Comparison of ENCODE assay signal across 23 cellular contexts in the genomic region with DNA sequence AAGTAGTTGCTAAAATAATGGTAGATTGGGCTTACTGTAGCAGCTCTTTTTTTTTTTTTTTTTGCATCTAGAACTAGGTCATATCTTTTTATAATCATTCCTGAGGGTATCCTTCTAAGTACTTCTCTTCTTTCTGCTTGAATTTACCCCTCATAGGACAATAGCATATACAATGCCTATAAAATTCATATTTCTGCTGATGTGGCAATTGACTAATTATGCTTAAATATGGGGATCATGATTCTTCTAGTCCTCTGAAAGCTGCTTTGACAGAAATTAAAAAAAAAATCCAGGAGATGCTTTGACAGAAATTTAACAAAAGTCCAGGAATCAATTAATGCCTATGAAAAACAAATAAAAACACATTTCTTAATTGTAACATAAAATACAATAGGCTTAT.
DNase-seq lines count a peak whose midpoint lies in the region; ATAC-seq, FAIRE-seq and TF ChIP-seq lines count a peak whose summit lies in the region.
"Had no signal": no experiment of that assay in that cellular context is flagged by ENCODE, and none has a peak within 500 bp of the region (broad histone marks: within the 10 kb centered on the region; RNA-seq: fewer than 3 reads in every experiment).

No MANE protein-coding gene starts in this region.

- peaks cover 0 to 14% of the 10 kb centered on the region in 2 experiments for H3K36me3 ChIP-seq in SK-N-SH (replicated peaks in 1 of 2; ENCODE audit: control insufficient read depth in 1 of 2, insufficient read depth in 2 of 2, low read length in 1 of 2)
- H3K36me3 ChIP-seq in K562 (ENCODE audit: control insufficient read depth, insufficient read depth, low read length): no peaks in the 10 kb centered on the region
- H3K36me3 ChIP-seq: BLaER1 treated with 17β-estradiol and CSF1 and Interleukin-3, amounts not matched to agents 10 nM and 100 nM had no signal

- intact Hi-C loops in K562 (cut with micrococcal nuclease): no loop called here

- H3K27ac ChIP-seq in SK-N-SH (ENCODE audit: low read depth in 2 of 2, low read length in 1 of 2) (peak overlapping the region; percentile 76; a peak in 3 of 4 replicates), A549 (no peak overlapping the region), K562 (ENCODE audit: extremely low read depth, low read depth, low read length) (no peak overlapping the region)
- H3K27ac ChIP-seq: 22Rv1; BLaER1 treated with 17β-estradiol and CSF1 and Interleukin-3, amounts not matched to agents 10 nM and 100 nM; C4-2B had no signal

- BruUV-seq in K562 (replicated peaks; lab: Mats Ljungman, UMichigan): no TSS peak

- peaks cover 7% of the 10 kb centered on the region for H3K9me3 Mint-ChIP-seq in HFFc6

- FAIRE-seq in A549 (lab: Jason Lieb, UNC): no peak
- no peak for FAIRE-seq in K562 (lab: Jason Lieb, UNC)
- FAIRE-seq: D721Med, G401.6, GM12891, GM19239 had no signal

- H3K4me3 ChIP-seq in SK-N-SH (ENCODE audit: low read depth in 2 of 2, low read length in 1 of 2) (no peak overlapping the region), A549 (no peak overlapping the region), K562 (no peak overlapping the region)
- H3K4me3 ChIP-seq: BLaER1 treated with 17β-estradiol and CSF1 and Interleukin-3, amounts not matched to agents 10 nM and 100 nM had no signal

- POLR2A ChIA-PET in SK-N-SH (lab: Yijun Ruan, JAX) (no interaction called here), A549 (lab: Yijun Ruan, JAX) (interaction anchor here (0.6 kb wide), 1 partner anchor 197 kb away, joined by 10 read pairs; no protein-coding TSS in a partner anchor), K562 (lab: Yijun Ruan, JAX) (no interaction called here)

- no peak overlapping the region for H3K4me3 Mint-ChIP-seq in HFFc6
- H3K4me3 Mint-ChIP-seq: B cell; CD4-positive, alpha-beta T cell; CD8-positive, alpha-beta T cell had no signal

- H3K9ac ChIP-seq in SK-N-SH: peak overlapping the region; percentile 87; the same call in 1 of the 2 replicates
- H3K9ac ChIP-seq in K562 (ENCODE audit: insufficient read depth in 1 of 2, low read depth in 2 of 2, low read length in 2 of 2): no peak overlapping the region
- H3K9ac ChIP-seq: BLaER1 treated with 17β-estradiol and CSF1 and Interleukin-3, amounts not matched to agents 10 nM and 100 nM had no signal

- peaks cover 50% of the 10 kb centered on the region for H3F3A ChIP-seq in SK-N-SH (replicated peaks; ENCODE audit: insufficient read depth)

- H3K36me3 Mint-ChIP-seq in HFFc6 (ENCODE audit: low read depth): peaks cover 10% of the 10 kb centered on the region
- H3K36me3 Mint-ChIP-seq: CD8-positive, alpha-beta T cell had no signal

- no peak for TF ChIP-seq CTCF in SK-N-SH (IDR thresholded peaks at IDR 0.05)
- no peak for TF ChIP-seq CTCF in A549 (IDR thresholded peaks at IDR 0.05)
- TF ChIP-seq CTCF in HFFc6 (IDR thresholded peaks at IDR 0.05): no peak
- TF ChIP-seq CTCF in K562 (IDR thresholded peaks at IDR 0.05 in 2 of 3, conservative IDR thresholded peaks at IDR 0.05 in 1 of 3; ENCODE audit: insufficient read depth in 2 of 3, low read depth in 1 of 3, low read length in 3 of 3): no peak

- H3K27me3 Mint-ChIP-seq in HFFc6 (ENCODE audit: insufficient read depth): no peaks in the 10 kb centered on the region
- H3K27me3 Mint-ChIP-seq: B cell; CD4-positive, alpha-beta T cell had no signal

- H3K79me2 ChIP-seq in SK-N-SH (ENCODE audit: insufficient read depth): peaks cover 54% of the 10 kb centered on the region
- no peaks in the 10 kb centered on the region for H3K79me2 ChIP-seq in K562 (ENCODE audit: control insufficient read depth, insufficient read depth, low read length)

- H4K20me1 ChIP-seq in SK-N-SH (ENCODE audit: insufficient read depth) (no peaks in the 10 kb centered on the region), K562 (replicated peaks; ENCODE audit: control insufficient read depth, insufficient read depth, low read length) (no peaks in the 10 kb centered on the region)
- H4K20me1 ChIP-seq: BLaER1 treated with 17β-estradiol and CSF1 and Interleukin-3, amounts not matched to agents 10 nM and 100 nM had no signal

- DNase-seq in SK-N-SH (no peak), A549 (ENCODE audit: low read depth in 1 of 2, low spot score in 1 of 2) (no peak), HFFc6 (no peak), K562 (ENCODE audit: extremely low read depth in 1 of 4, low spot score in 3 of 4) (no peak), NCI-H526 (lab: John Stamatoyannopoulos, UW) (no peak), NCI-H82 (lab: John Stamatoyannopoulos, UW) (no peak)
- DNase-seq: ACHN; AML-193; Caco-2; Calu3; CD4-positive, alpha-beta T cell; CD8-positive, alpha-beta T cell; DMS79 treated with DMSO at 0.1 percent for 48 hours; GF-D8 had no signal

- no peak overlapping the region for H3K4me2 ChIP-seq in SK-N-SH
- H3K4me2 ChIP-seq in A549: no peak overlapping the region
- no peak overlapping the region for H3K4me2 ChIP-seq in K562 (ENCODE audit: insufficient read depth, low read length)
- H3K4me2 ChIP-seq: BLaER1 treated with 17β-estradiol and CSF1 and Interleukin-3, amounts not matched to agents 10 nM and 100 nM had no signal

- H3K4me1 Mint-ChIP-seq in HFFc6 (ENCODE audit: low read depth): peaks cover 65% of the 10 kb centered on the region
- H3K4me1 Mint-ChIP-seq: B cell had no signal

- in situ Hi-C loops in K562 (cut with MboI): no loop called here

- H3K27me3 ChIP-seq in SK-N-SH (ENCODE audit: insufficient read depth) (no peaks in the 10 kb centered on the region), K562 (ENCODE audit: control insufficient read depth in 2 of 2, insufficient read depth in 2 of 2, low read length in 2 of 2) (no peaks in the 10 kb centered on the region)
- H3K27me3 ChIP-seq: BLaER1 treated with 17β-estradiol and CSF1 and Interleukin-3, amounts not matched to agents 10 nM and 100 nM had no signal

- H3K4me1 ChIP-seq in SK-N-SH (ENCODE audit: control insufficient read depth in 1 of 2, insufficient read depth in 2 of 2, low read depth in 1 of 2, low read length in 1 of 2): peaks cover 0 to 6% of the 10 kb centered on the region in 2 experiments; a peak in 1 of 4 replicates
- no peaks in the 10 kb centered on the region for H3K4me1 ChIP-seq in A549
- H3K4me1 ChIP-seq in K562 (replicated peaks in 1 of 2; ENCODE audit: control insufficient read depth in 2 of 2, insufficient read depth in 2 of 2, low read length in 2 of 2): no peaks in the 10 kb centered on the region
- H3K4me1 ChIP-seq: BLaER1 treated with 17β-estradiol and CSF1 and Interleukin-3, amounts not matched to agents 10 nM and 100 nM; Caco-2 had no signal

- TF ChIP-seq EP300 in SK-N-SH (IDR thresholded peaks at IDR 0.05; ENCODE audit: borderline replicate concordance in 1 of 2, low read depth in 1 of 2, low read length in 1 of 2): no peak
- TF ChIP-seq EP300 in A549 (IDR thresholded peaks at IDR 0.05): no peak
- no peak for TF ChIP-seq EP300 in K562 (IDR thresholded peaks at IDR 0.05; ENCODE audit: low read length)

- H3K9me2 ChIP-seq in SK-N-SH: no peaks in the 10 kb centered on the region

- H3K27ac Mint-ChIP-seq in HFFc6: peak overlapping the region; percentile 53; the same call in 1 of the 2 replicates
- H3K27ac Mint-ChIP-seq: B cell; CD4-positive, alpha-beta T cell; CD8-positive, alpha-beta T cell had no signal

- TF ChIP-seq RAD21 in SK-N-SH (IDR thresholded peaks at IDR 0.05; ENCODE audit: low read length): no peak
- TF ChIP-seq RAD21 in A549 (conservative IDR thresholded peaks at IDR 0.05 in 1 of 2, IDR thresholded peaks at IDR 0.05 in 1 of 2): no peak
- no peak for TF ChIP-seq RAD21 in K562 (CRISPR knock-in tag; conservative IDR thresholded peaks at IDR 0.05 in 1 of 2, IDR thresholded peaks at IDR 0.05 in 1 of 2)

- peak overlapping the region; percentile 7; the same call in 1 of the 2 replicates for H2AFZ ChIP-seq in SK-N-SH (ENCODE audit: low read depth)
- H2AFZ ChIP-seq in K562 (ENCODE audit: low read depth, low read length): no peak overlapping the region

- ATAC-seq in SK-N-SH treated with all-trans-retinoic acid at 6 μM for 48 hours (no peak), A549 (no peak), K562 (no peak)
- ATAC-seq: CD8-positive, alpha-beta T cell had no signal

- TF ChIP-seq POLR2A in A549 (IDR thresholded peaks at IDR 0.05; ENCODE audit: low read length) (no peak), K562 (conservative IDR thresholded peaks at IDR 0.05) (no peak)

- H3K9me3 ChIP-seq in SK-N-SH: no peaks in the 10 kb centered on the region
- H3K9me3 ChIP-seq in A549: no peaks in the 10 kb centered on the region; the same call in 2 of the 3 replicates
- H3K9me3 ChIP-seq in K562 (replicated peaks; ENCODE audit: control insufficient read depth, insufficient read depth, low read depth, low read length): no peaks in the 10 kb centered on the region
- H3K9me3 ChIP-seq: Caco-2 had no signal

- no peaks in the 10 kb centered on the region for H3K9me1 ChIP-seq in K562 (ENCODE audit: control insufficient read depth, insufficient read depth, low read length)

- CTCF ChIA-PET in SK-N-SH (lab: Yijun Ruan, JAX) (interaction anchor here (0.6 kb wide), 1 partner anchor 39 kb away, joined by 4 read pairs; no protein-coding TSS in a partner anchor), A549 (lab: Yijun Ruan, JAX) (no interaction called here), K562 (lab: Yijun Ruan, JAX; ENCODE audit: low intra/inter-chr PET ratio) (no interaction called here)

TF ChIP-seq in SK-N-SH, 30 proteins besides CTCF, POLR2A, EP300 and RAD21 (continues in another document):
- TF ChIP-seq EZH2phosphoT487 (IDR thresholded peaks at IDR 0.05; ENCODE audit: borderline replicate concordance, low read depth) (no peak), MEF2A (IDR thresholded peaks at IDR 0.05; ENCODE audit: borderline replicate concordance, low read depth) (no peak), MXI1 (IDR thresholded peaks at IDR 0.05; ENCODE audit: low read depth, low read length) (no peak), JUND (IDR thresholded peaks at IDR 0.05) (no peak)

TF ChIP-seq in SK-N-SH treated with all-trans-retinoic acid at 6 μM for 48 hours, 23 proteins besides CTCF, POLR2A, EP300 and RAD21:
- TF ChIP-seq ZC3H10 (CRISPR knock-in tag; IDR thresholded peaks at IDR 0.05): no peak
TF ChIP-seq in SK-N-SH treated with all-trans-retinoic acid at 6 μM for 48 hours: peak in this region for 0.

TF ChIP-seq in A549, 52 proteins besides CTCF, POLR2A, EP300 and RAD21 (continues in another document):
- peak; percentile 59 for TF ChIP-seq MAFK (IDR thresholded peaks at IDR 0.05; ENCODE audit: partially characterized antibody)
- TF ChIP-seq RARB (CRISPR knock-in tag; IDR thresholded peaks at IDR 0.05): no peak
- no peak for TF ChIP-seq TP53 (CRISPR knock-in tag; IDR thresholded peaks at IDR 0.05)
- no peak for TF ChIP-seq ZNF302 (CRISPR knock-in tag; IDR thresholded peaks at IDR 0.05)
- TF ChIP-seq RCOR1 (IDR thresholded peaks at IDR 0.05; ENCODE audit: low read depth, low read length): no peak
- no peak for TF ChIP-seq BHLHE40 (IDR thresholded peaks at IDR 0.05; ENCODE audit: low read depth, low read length)

TF ChIP-seq in K562, 482 proteins besides CTCF, POLR2A, EP300 and RAD21:
- TF ChIP-seq ZNF316 (IDR thresholded peaks at IDR 0.05) (peak; percentile 25; the same call in 1 of the 2 replicates), BRD9 (IDR thresholded peaks at IDR 0.05; ENCODE audit: low read depth, partially characterized antibody) (no peak)

Comparison
In these comparisons a context has a peak if more than half of its experiments do, and no peak if none do; other contexts are left out.
1. H3K27ac ChIP-seq: peak in SK-N-SH (2 of 2); none in A549 (0 of 2) and K562 (single experiment).